Comparison of ENCODE assay signal across 8 cellular contexts in genomic region chr17:8221663-8222379, GRCh38. TPM values are rescaled to one million over a fixed set of nuclear protein-coding genes. Genes with fewer than 3 reads are reported as not detected.
DNase-seq lines count a peak whose midpoint lies in the region; ATAC-seq, FAIRE-seq and TF ChIP-seq lines count a peak whose summit lies in the region.

No MANE protein-coding gene starts in this region.

- H3K36me3 ChIP-seq in kidney (ENCODE audit: control insufficient read depth in 1 of 2, insufficient read depth in 2 of 2, low read length in 2 of 2), result no peaks in the 10 kb centered on the region

- H3K9me3 ChIP-seq in kidney (ENCODE audit: control insufficient read depth in 1 of 2, low read length in 2 of 2), result no peaks in the 10 kb centered on the region

- H3K27ac ChIP-seq in 22Rv1 (peak overlapping the region; percentile 98), kidney (ENCODE audit: low read depth in 2 of 2, low read length in 2 of 2) (peak overlapping the region; percentile 95 to 98)

- ATAC-seq in GM18517 (IDR thresholded peaks at IDR 0.05; ENCODE audit: unreplicated experiment), result peak; percentile 43
- ATAC-seq in HG03060 (IDR thresholded peaks at IDR 0.05; ENCODE audit: low read depth, unreplicated experiment), result peak; percentile 36

- peak overlapping the region; percentile 79 to 99 for H3K9ac ChIP-seq in kidney (ENCODE audit: low read length in 2 of 2)

- peaks cover 5 to 10% of the 10 kb centered on the region in 2 donors for H3K4me1 ChIP-seq in kidney (ENCODE audit: control insufficient read depth in 1 of 2, insufficient read depth in 1 of 2, low read depth in 1 of 2, low read length in 2 of 2)

- DNase-seq in NCI-H2171 treated with DMSO at 0.1 percent for 48 hours (lab: John Stamatoyannopoulos, UW), result peak; percentile 95
- peak; percentile 87 for DNase-seq in activated CD4-positive, CD25-positive, alpha-beta regulatory T cell treated with anti-CD3 and anti-CD28 coated beads, Interleukin-2, amount 50 U/mL, for 16 hours (ENCODE audit: low read depth, low spot score)
- DNase-seq in central memory CD4-positive, alpha-beta T cell, result peak; percentile 92
- DNase-seq in kidney, result peak; percentile 93
- peak; percentile 80 to 86 for DNase-seq in stimulated activated CD4-positive, alpha-beta T cell treated with anti-CD3 and anti-CD28 coated beads, Interleukin-15, amount 100 ng/mL, for 1 hour (ENCODE audit: low read depth in 1 of 2, low spot score in 1 of 2)

- TF ChIP-seq CTCF in 22Rv1 (IDR thresholded peaks at IDR 0.05) (no peak), kidney (IDR thresholded peaks at IDR 0.05; ENCODE audit: borderline replicate concordance, extremely low read depth, insufficient read depth) (no peak)

- H3K4me3 ChIP-seq in kidney (ENCODE audit: low read length in 2 of 2), result peak overlapping the region; percentile 79 to 90

- intact Hi-C loops in kidney (cut with DNase I), result no loop called here

- no peak for FAIRE-seq in kidney (lab: Jason Lieb, UNC)

RNA-seq across cellular contexts. Expression of gene AURKB, which starts 11.4 kb away (rescaled TPM):
- 2.8 TPM for total RNA-seq in kidney
- 0.43 TPM for polyA plus RNA-seq in kidney (ENCODE audit: insufficient read depth, low read depth, low replicate concordance)

RNA-seq across cellular contexts. Expression of gene CTC1, which starts 26.0 kb away (rescaled TPM):
- 57.2 TPM for total RNA-seq in kidney
- 12.2 TPM for polyA plus RNA-seq in kidney (ENCODE audit: insufficient read depth, low read depth, low replicate concordance)

RNA-seq across cellular contexts. Expression of gene PFAS, which starts 27.3 kb away (rescaled TPM):
- total RNA-seq in kidney, result 49.5 TPM
- polyA plus RNA-seq in kidney (ENCODE audit: insufficient read depth, low read depth, low replicate concordance), result 7.6 TPM

RNA-seq across cellular contexts. Expression of gene BORCS6, which starts 31.8 kb away (rescaled TPM):
- total RNA-seq in kidney, result 8.6 TPM
- polyA plus RNA-seq in kidney (ENCODE audit: insufficient read depth, low read depth, low replicate concordance), result 15.4 TPM

RNA-seq across cellular contexts. Expression of gene TMEM107, which starts 45.6 kb away (rescaled TPM):
- total RNA-seq in kidney, result 23.4 TPM
- 24.6 TPM for polyA plus RNA-seq in kidney (ENCODE audit: insufficient read depth, low read depth, low replicate concordance)

Comparison
In these comparisons a context has a peak if more than half of its experiments do, and no peak if none do; other contexts are left out.
1. Peak in every context shown above with its lines: DNase-seq, ATAC-seq, H3K4me3 ChIP-seq and H3K27ac ChIP-seq.